9 cellular contexts compared by ENCODE assay signal in genomic region chr3:138941259-138941885, GRCh38. TPM values are rescaled to one million over a fixed set of nuclear protein-coding genes. Genes with fewer than 3 reads are reported as not detected.
DNase-seq lines count a peak whose midpoint lies in the region; ATAC-seq and TF ChIP-seq lines count a peak whose summit lies in the region.
"Had no signal": no experiment of that assay in that cellular context is flagged by ENCODE, and none has a peak within 500 bp of the region (broad histone marks: within the 10 kb centered on the region; RNA-seq: fewer than 3 reads in every experiment).

No MANE protein-coding gene starts in this region.

- no peak overlapping the region for H3K27ac Mint-ChIP-seq in activated naive CD8-positive, alpha-beta T cell treated with anti-CD3 and anti-CD28 coated beads, Interleukin-2, amount 50 U/mL, for 24 hours
- no peak overlapping the region for H3K27ac Mint-ChIP-seq in CD8-positive, alpha-beta memory T cell

- TF ChIP-seq CTCF in tibial nerve (IDR thresholded peaks at IDR 0.05) = peak in 1 of 5 experiments; percentile 17

- H2BK120ac ChIP-seq in mesenchymal stem cell (ENCODE audit: low read depth, low read length) = no peak overlapping the region

- H3K9ac ChIP-seq in mesenchymal stem cell (ENCODE audit: low read length) = no peak overlapping the region

- no peak overlapping the region for H4K91ac ChIP-seq in mesenchymal stem cell (ENCODE audit: low read length)

- H3K14ac ChIP-seq in mesenchymal stem cell (ENCODE audit: low read length in 2 of 2) = no peak overlapping the region

- no peak overlapping the region for H3K23ac ChIP-seq in mesenchymal stem cell (ENCODE audit: low read length in 2 of 2)

- H3K79me1 ChIP-seq in mesenchymal stem cell (replicated peaks; ENCODE audit: low read length, poor library complexity, severe bottlenecking) = no peaks in the 10 kb centered on the region

- H4K8ac ChIP-seq in mesenchymal stem cell (ENCODE audit: low read length) = no peak overlapping the region

- 13% methylated on average over 5 of the region's 7 CpGs for WGBS in mesenchymal stem cell
- WGBS in tibial nerve, 2 donors = 61 to 63% methylated on average over 7 of the region's 7 CpGs

- no peak overlapping the region for H3K18ac ChIP-seq in mesenchymal stem cell (ENCODE audit: low read depth in 1 of 2, low read length in 2 of 2)

- H3K4me1 ChIP-seq in mesenchymal stem cell (ENCODE audit: control insufficient read depth, insufficient read depth, low read depth, low read length) = peaks cover 43% of the 10 kb centered on the region
- peaks cover 0 to 70% (median 44%) of the 10 kb centered on the region in 4 donors for H3K4me1 ChIP-seq in tibial nerve
- peaks cover 48% of the 10 kb centered on the region for H3K4me1 ChIP-seq in CD8-positive, alpha-beta memory T cell (ENCODE audit: insufficient read depth, low read length)

- no peak for ATAC-seq in activated naive CD8-positive, alpha-beta T cell treated with anti-CD3 and anti-CD28 coated beads, Interleukin-2, amount 50 U/mL, for 24 hours
- ATAC-seq: right cardiac atrium had no signal

- no peak overlapping the region for H2BK15ac ChIP-seq in mesenchymal stem cell (ENCODE audit: low read depth, poor library complexity, severe bottlenecking)

- H3K36me3 Mint-ChIP-seq in activated naive CD8-positive, alpha-beta T cell treated with anti-CD3 and anti-CD28 coated beads, Interleukin-2, amount 50 U/mL, for 24 hours (ENCODE audit: low read depth) = peaks cover 4% of the 10 kb centered on the region
- H3K36me3 Mint-ChIP-seq in CD8-positive, alpha-beta memory T cell = no peaks in the 10 kb centered on the region

- H2AFZ ChIP-seq in mesenchymal stem cell (ENCODE audit: low read depth, low read length) = no peak overlapping the region

- H3K4me3 ChIP-seq in mesenchymal stem cell (ENCODE audit: insufficient read depth in 1 of 2, low read depth in 1 of 2, low read length in 2 of 2) (no peak overlapping the region), tibial nerve (no peak overlapping the region)
- no peak overlapping the region for H3K4me3 ChIP-seq in CD8-positive, alpha-beta memory T cell (ENCODE audit: low read length)

- DNase-seq in SIG-M5 treated with dmso at 0.1 percent for 504 hours (lab: John Stamatoyannopoulos, UW; ENCODE audit: unreplicated experiment) (peak; percentile 54), SIG-M5 (lab: John Stamatoyannopoulos, UW) (no peak), HuH-7.5 (ENCODE audit: low spot score) (peak; percentile 95), mesenchymal stem cell (peak; percentile 43), tibial nerve (ENCODE audit: low spot score in 2 of 2) (no peak), activated gamma-delta T cell (lab: John Stamatoyannopoulos, UW) (no peak)
- peak; percentile 50 for DNase-seq in activated naive CD8-positive, alpha-beta T cell treated with anti-CD3 and anti-CD28 coated beads, Interleukin-2, amount 50 U/mL, for 24 hours
- DNase-seq in CD8-positive, alpha-beta memory T cell = no peak

- H3K4me3 Mint-ChIP-seq in activated naive CD8-positive, alpha-beta T cell treated with anti-CD3 and anti-CD28 coated beads, Interleukin-2, amount 50 U/mL, for 24 hours = no peak overlapping the region
- peak overlapping the region in 1 of 7 donors; percentile 41 for H3K4me3 Mint-ChIP-seq in CD8-positive, alpha-beta memory T cell

- CTCF ChIA-PET in CD8-positive, alpha-beta memory T cell (lab: Charles Lee) = interaction anchor here (0.9 to 1.2 kb wide), 2 partner anchors 18 to 388 kb away, joined by 3 to 5 read pairs; no protein-coding TSS in a partner anchor

- H3K27me3 Mint-ChIP-seq in activated naive CD8-positive, alpha-beta T cell treated with anti-CD3 and anti-CD28 coated beads, Interleukin-2, amount 50 U/mL, for 24 hours = peaks cover 88% of the 10 kb centered on the region
- H3K27me3 Mint-ChIP-seq in CD8-positive, alpha-beta memory T cell = peaks cover 82 to 90% of the 10 kb centered on the region in 2 donors

- peaks cover 0 to 3% of the 10 kb centered on the region in 2 experiments for H3K36me3 ChIP-seq in mesenchymal stem cell (ENCODE audit: control insufficient read depth in 1 of 2, insufficient read depth in 2 of 2, low read depth in 1 of 2, low read length in 2 of 2)
- H3K36me3 ChIP-seq in tibial nerve = no peaks in the 10 kb centered on the region
- H3K36me3 ChIP-seq in CD8-positive, alpha-beta memory T cell (ENCODE audit: insufficient read depth, low read length) = no peaks in the 10 kb centered on the region

- POLR2A ChIA-PET in CD8-positive, alpha-beta memory T cell (lab: Charles Lee) = no interaction called here

- peaks cover 49% of the 10 kb centered on the region for H3K4me1 Mint-ChIP-seq in activated naive CD8-positive, alpha-beta T cell treated with anti-CD3 and anti-CD28 coated beads, Interleukin-2, amount 50 U/mL, for 24 hours
- peaks cover 43 to 60% (median 52%) of the 10 kb centered on the region in 3 donors for H3K4me1 Mint-ChIP-seq in CD8-positive, alpha-beta memory T cell

- no peak overlapping the region for H2BK5ac ChIP-seq in mesenchymal stem cell (ENCODE audit: low read depth, low read length, poor library complexity, severe bottlenecking)

- no peak overlapping the region for H2AK5ac ChIP-seq in mesenchymal stem cell (ENCODE audit: low read length, severe bottlenecking)

- H3K9me3 ChIP-seq in mesenchymal stem cell (ENCODE audit: control insufficient read depth, low read length) (no peaks in the 10 kb centered on the region), tibial nerve (no peaks in the 10 kb centered on the region)
- no peaks in the 10 kb centered on the region for H3K9me3 ChIP-seq in CD8-positive, alpha-beta memory T cell (ENCODE audit: low read length)

- H3K9me3 Mint-ChIP-seq in activated naive CD8-positive, alpha-beta T cell treated with anti-CD3 and anti-CD28 coated beads, Interleukin-2, amount 50 U/mL, for 24 hours = no peaks in the 10 kb centered on the region
- H3K9me3 Mint-ChIP-seq in CD8-positive, alpha-beta memory T cell = no peaks in the 10 kb centered on the region

- H2BK12ac ChIP-seq in mesenchymal stem cell (ENCODE audit: low read length in 2 of 2) = no peak overlapping the region

- TF ChIP-seq EP300 in tibial nerve (IDR thresholded peaks at IDR 0.05) = no peak

- H3K4ac ChIP-seq in mesenchymal stem cell (ENCODE audit: low read depth in 1 of 2, low read length in 2 of 2) = no peak overlapping the region

- H3K4me2 ChIP-seq in mesenchymal stem cell (ENCODE audit: low read length, poor library complexity, severe bottlenecking) = no peak overlapping the region

- H3K27me3 ChIP-seq in mesenchymal stem cell (ENCODE audit: control insufficient read depth in 1 of 2, insufficient read depth in 1 of 2, low read length in 2 of 2) (peaks cover 94 to 98% of the 10 kb centered on the region in 2 experiments), tibial nerve (peaks cover 7 to 99% of the 10 kb centered on the region in 2 donors)
- peaks cover 76% of the 10 kb centered on the region for H3K27me3 ChIP-seq in CD8-positive, alpha-beta memory T cell (ENCODE audit: insufficient read depth, low read length, poor library complexity, severe bottlenecking)

- no peak for TF ChIP-seq POLR2A in tibial nerve (IDR thresholded peaks at IDR 0.05)

- H3K27ac ChIP-seq in mesenchymal stem cell (ENCODE audit: low read length, poor library complexity, severe bottlenecking) (no peak overlapping the region), tibial nerve (no peak overlapping the region)
- no peak overlapping the region for H3K27ac ChIP-seq in CD8-positive, alpha-beta memory T cell (ENCODE audit: low read depth, low read length)

RNA-seq across cellular contexts. Expression of gene FOXL2, which starts 5.6 kb away (rescaled TPM):
- 0.07 TPM for polyA plus RNA-seq in mesenchymal stem cell (2013, experiment 1 of 2)
- not detected for polyA plus RNA-seq in mesenchymal stem cell (2013, experiment 2 of 2)
- total RNA-seq in tibial nerve = not detected
- not detected for total RNA-seq in CD8-positive, alpha-beta memory T cell
- not detected for polyA plus RNA-seq in CD8-positive, alpha-beta memory T cell
- total RNA-seq: right cardiac atrium had no signal
- polyA plus RNA-seq: right cardiac atrium had no signal

RNA-seq across cellular contexts. Expression of gene FOXL2NB, which starts 5.6 kb away (rescaled TPM):
- not detected for polyA plus RNA-seq in mesenchymal stem cell (2013, experiment 1 of 2)
- 0.04 TPM for polyA plus RNA-seq in mesenchymal stem cell (2013, experiment 2 of 2)
- not detected for total RNA-seq in tibial nerve
- total RNA-seq in CD8-positive, alpha-beta memory T cell = not detected
- not detected for polyA plus RNA-seq in CD8-positive, alpha-beta memory T cell
- total RNA-seq: right cardiac atrium had no signal
- polyA plus RNA-seq: right cardiac atrium had no signal

Comparison
In these comparisons a context has a peak if more than half of its experiments do, and no peak if none do; other contexts are left out.
1. DNase-seq: peak in SIG-M5 treated with dmso at 0.1 percent for 504 hours (single experiment), HuH-7.5 (single experiment), activated naive CD8-positive, alpha-beta T cell treated with anti-CD3 and anti-CD28 coated beads, Interleukin-2, amount 50 U/mL, for 24 hours (single experiment) and mesenchymal stem cell (single experiment); none in SIG-M5 (single experiment), tibial nerve (0 of 2), CD8-positive, alpha-beta memory T cell (0 of 5) and activated gamma-delta T cell (single experiment).